In genomic region chr6:25006565-25007001, GRCh38 we compare ENCODE assay signal across 8 cellular contexts.
A peak's percentile ranks its signal among the peaks of the same experiment; 100 is the strongest.
DNase-seq lines count a peak whose midpoint lies in the region; ATAC-seq and TF ChIP-seq lines count a peak whose summit lies in the region.

No MANE protein-coding gene starts in this region.

- WGBS in mesodermal cell (ENCODE audit: insufficient coverage in 2 of 2), 2 experiments = 38% methylated on average over 2 of the region's 3 CpGs; no CpG with 5 or more reads in 1 of the 2 experiments

- no peak for TF ChIP-seq CTCF in chondrocyte (IDR thresholded peaks at IDR 0.05)

- H3K27me3 Mint-ChIP-seq in chondrocyte (ENCODE audit: low read depth) = no peaks in the 10 kb centered on the region

- DNase-seq in Ammon's horn (ENCODE audit: low spot score) = peak; percentile 69
- DNase-seq in RPMI7951 (ENCODE audit: low read depth) = peak; percentile 25
- DNase-seq in chondrocyte (ENCODE audit: low spot score) = no peak
- DNase-seq in NCI-H2196 treated with DMSO at 0.1 percent for 48 hours (lab: John Stamatoyannopoulos, UW; ENCODE audit: unreplicated experiment) = no peak

- no peak overlapping the region for H3K4me3 Mint-ChIP-seq in chondrocyte (ENCODE audit: unreplicated experiment)

- H3K27ac ChIP-seq in mesodermal cell (ENCODE audit: low read depth, low read length, severe bottlenecking) = peak overlapping the region; percentile 83

- H3K36me3 ChIP-seq in mesodermal cell (ENCODE audit: control insufficient read depth, insufficient read depth, low read length) = no peaks in the 10 kb centered on the region

- H3K27ac Mint-ChIP-seq in chondrocyte (ENCODE audit: unreplicated experiment) = peak overlapping the region; percentile 75

- H3K36me3 Mint-ChIP-seq in chondrocyte (ENCODE audit: low read depth) = no peaks in the 10 kb centered on the region

- H3K4me3 ChIP-seq in mesodermal cell (ENCODE audit: extremely low read depth, insufficient read depth, low read length, poor library complexity, severe bottlenecking) = no peak overlapping the region

- H3K9me3 Mint-ChIP-seq in chondrocyte (ENCODE audit: low read depth) = no peaks in the 10 kb centered on the region

- H3K9me3 ChIP-seq in mesodermal cell (ENCODE audit: control insufficient read depth, low read length) = no peaks in the 10 kb centered on the region

- peak; percentile 46 for ATAC-seq in GM21529 (IDR thresholded peaks at IDR 0.05; ENCODE audit: unreplicated experiment)
- no peak for ATAC-seq in HG03521 (IDR thresholded peaks at IDR 0.05; ENCODE audit: unreplicated experiment)
- no peak for ATAC-seq in HG02763 (IDR thresholded peaks at IDR 0.05; ENCODE audit: unreplicated experiment)

- peaks cover 12% of the 10 kb centered on the region for H3K4me1 ChIP-seq in mesodermal cell (ENCODE audit: control insufficient read depth, insufficient read depth, low read length, poor library complexity, severe bottlenecking)

- peaks cover 41% of the 10 kb centered on the region for H3K4me1 Mint-ChIP-seq in chondrocyte (ENCODE audit: low read depth)

Comparison
In these comparisons a context has a peak if more than half of its experiments do, and no peak if none do; other contexts are left out.
1. DNase-seq: peak in Ammon's horn (single experiment) and RPMI7951 (single experiment); none in chondrocyte (single experiment) and NCI-H2196 treated with DMSO at 0.1 percent for 48 hours (single experiment).